5 cellular contexts compared by ENCODE assay signal in genomic region chrX:17713288-17713687, GRCh38.
"Had no signal": no experiment of that assay in that cellular context is flagged by ENCODE, and none has a peak within 500 bp of the region (broad histone marks: within the 10 kb centered on the region; RNA-seq: fewer than 3 reads in every experiment).

No MANE protein-coding gene starts in this region.

- H3K9me3 Mint-ChIP-seq: GM23338, H9 had no signal

- DNase-seq: H9, HCEC 1CT, IMR-90 had no signal

- H3K4me3 ChIP-seq: GM23338, K562 had no signal

- H3K4me3 Mint-ChIP-seq: GM23338, H9 had no signal

- H3K27ac Mint-ChIP-seq: GM23338, H9 had no signal

- ATAC-seq: GM23338, K562 had no signal

- H3K4me1 Mint-ChIP-seq: GM23338, H9 had no signal
